Comparison of ENCODE assay signal across 9 cellular contexts in genomic region chr12:109736552-109737108, GRCh38. TPM values are rescaled to one million over a fixed set of nuclear protein-coding genes. Genes with fewer than 3 reads are reported as not detected.
DNase-seq lines count a peak whose midpoint lies in the region; ATAC-seq and TF ChIP-seq lines count a peak whose summit lies in the region.
"Had no signal": no experiment of that assay in that cellular context is flagged by ENCODE, and none has a peak within 500 bp of the region (broad histone marks: within the 10 kb centered on the region; RNA-seq: fewer than 3 reads in every experiment).

No MANE protein-coding gene starts in this region.

- POLR2A ChIA-PET in OCI-LY7 (lab: Charles Lee) = no interaction called here

- H3K4me1 ChIP-seq in OCI-LY7 (ENCODE audit: insufficient read depth, low read length, poor library complexity, severe bottlenecking) = no peaks in the 10 kb centered on the region

- H3K4me3 ChIP-seq in fibroblast of the aortic adventitia (ENCODE audit: low read depth, low read length) (no peak overlapping the region), OCI-LY7 (ENCODE audit: low read depth, low read length, poor library complexity, severe bottlenecking) (no peak overlapping the region)

- intact Hi-C loops in OCI-LY7 (cut with micrococcal nuclease; ENCODE audit: unreplicated experiment) = no loop called here

- no peak for TF ChIP-seq CTCF in fibroblast of the aortic adventitia (IDR thresholded peaks at IDR 0.05; ENCODE audit: insufficient read depth, low read length)
- no peak for TF ChIP-seq CTCF in omental fat pad (IDR thresholded peaks at IDR 0.05)
- TF ChIP-seq CTCF in OCI-LY7 (conservative IDR thresholded peaks at IDR 0.05; ENCODE audit: low read length) = no peak

- H4K20me1 ChIP-seq in OCI-LY7 (ENCODE audit: insufficient read depth, low read length) = no peaks in the 10 kb centered on the region

- no peaks in the 10 kb centered on the region for H3K9me3 ChIP-seq in OCI-LY7 (ENCODE audit: low read length)

- no peaks in the 10 kb centered on the region for H3K79me2 ChIP-seq in OCI-LY7 (ENCODE audit: insufficient read depth, low read depth, low read length)

- H2AFZ ChIP-seq in OCI-LY7 (ENCODE audit: low read length) = no peak overlapping the region

- DNase-seq in GM03348 (ENCODE audit: low spot score) (peak; percentile 73), fibroblast of the aortic adventitia (ENCODE audit: low read depth) (peak; percentile 47), omental fat pad (ENCODE audit: low spot score) (no peak), OCI-LY7 (ENCODE audit: low spot score) (no peak), NCI-H1092 treated with DMSO at 0.1 percent for 48 hours (lab: John Stamatoyannopoulos, UW) (no peak)
- DNase-seq: activated T-cell treated with anti-CD3 and anti-CD28 coated beads, Interleukin-2, amount 50 U/mL, for 4 hours had no signal

- ATAC-seq in omental fat pad (ENCODE audit: low FRiP score) (peak; percentile 21), GM19397 (IDR thresholded peaks at IDR 0.05; ENCODE audit: unreplicated experiment) (no peak), HG03457 (IDR thresholded peaks at IDR 0.05; ENCODE audit: unreplicated experiment) (no peak)

- no peaks in the 10 kb centered on the region for H3K36me3 ChIP-seq in OCI-LY7 (ENCODE audit: insufficient read depth, low read length)

- H3K9me2 ChIP-seq in OCI-LY7 (ENCODE audit: insufficient read depth, low read length) = no peaks in the 10 kb centered on the region

- CTCF ChIA-PET in OCI-LY7 (lab: Charles Lee; ENCODE audit: unreplicated experiment) = no interaction called here

- BruUV-seq in OCI-LY7 (replicated peaks; lab: Mats Ljungman, UMichigan) = no TSS peak

- H3K27ac ChIP-seq in OCI-LY7 (ENCODE audit: low read depth, low read length, poor library complexity, severe bottlenecking) = no peak overlapping the region

- H3K4me2 ChIP-seq in OCI-LY7 (ENCODE audit: low read length) = no peak overlapping the region

TF ChIP-seq in PFSK-1, 5 proteins besides CTCF, POLR2A, EP300 and RAD21:
- TF ChIP-seq SIN3A (IDR thresholded peaks at IDR 0.05; ENCODE audit: borderline replicate concordance, insufficient read depth, low read length) = 0 out of 2 replicates have a peak, but pooled peaks have one; percentile 37
- TF ChIP-seq FOXP2 (optimal IDR thresholded peaks at IDR 0.05; ENCODE audit: borderline replicate concordance, extremely low read depth, extremely low read length, insufficient read depth) = peak; percentile 18
- peak; percentile 98 for TF ChIP-seq REST (IDR thresholded peaks at IDR 0.05; ENCODE audit: insufficient read depth in 1 of 2, low read depth in 2 of 2, low read length in 2 of 2)
- no peak for TF ChIP-seq TAF1 (IDR thresholded peaks at IDR 0.05; ENCODE audit: borderline replicate concordance, insufficient read depth, low read length)

RNA-seq across cellular contexts. Expression of gene FAM222A, which starts 23.0 kb away (rescaled TPM):
- polyA plus RNA-seq in PFSK-1 (2012; ENCODE audit: insufficient read length, low read depth) = 16.6 TPM
- total RNA-seq in fibroblast of the aortic adventitia (ENCODE audit: low replicate concordance) (0.25 and 0.54 TPM in 2 replicates), omental fat pad (1 to 10 TPM in 2 of 4 donors, under 1 TPM in 1, not detected in 1; 0.94 to 2.6 (median 2.3) TPM), OCI-LY7 (2022) (1.8 and 2.4 TPM in 2 replicates)
- 0.33 and 0.98 TPM in 2 replicates for total RNA-seq in OCI-LY7 (2014; rRNA removed; shearing (Covaris generic))

Comparison
In these comparisons a context has a peak if more than half of its experiments do, and no peak if none do; other contexts are left out.
1. DNase-seq: peak in GM03348 (single experiment) and fibroblast of the aortic adventitia (single experiment); none in omental fat pad (single experiment), OCI-LY7 (single experiment) and NCI-H1092 treated with DMSO at 0.1 percent for 48 hours (single experiment).